In the genomic region with DNA sequence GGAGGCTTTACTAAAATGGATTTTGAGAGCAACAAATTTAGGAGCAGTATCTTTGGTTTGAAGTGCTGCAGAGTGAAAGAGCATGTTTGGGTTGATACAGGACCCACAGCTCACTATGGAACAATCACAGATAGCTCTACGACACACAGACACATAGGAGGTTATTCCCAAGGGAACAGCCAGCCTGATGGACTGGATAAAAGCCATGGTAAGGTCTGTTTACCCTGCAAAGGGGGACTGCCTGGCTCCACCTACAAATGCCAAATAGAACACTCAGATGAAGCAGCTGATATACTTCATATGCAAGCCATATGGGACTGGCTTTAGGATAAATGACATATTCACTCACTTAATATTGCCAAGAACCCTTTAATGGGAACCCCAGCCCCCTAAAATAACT, we compare ENCODE assay signal across 10 cellular contexts.
A peak's percentile ranks its signal among the peaks of the same experiment; 100 is the strongest.
DNase-seq lines count a peak whose midpoint lies in the region; ATAC-seq and TF ChIP-seq lines count a peak whose summit lies in the region.
"Had no signal": no experiment of that assay in that cellular context is flagged by ENCODE, and none has a peak within 500 bp of the region (broad histone marks: within the 10 kb centered on the region; RNA-seq: fewer than 3 reads in every experiment).

No MANE protein-coding gene starts in this region.

- no peak for DNase-seq in CD4-positive, CD25-positive, alpha-beta regulatory T cell
- DNase-seq in NCI-H526 (lab: John Stamatoyannopoulos, UW) (peak; percentile 25 to 48), fibroblast of lung (ENCODE audit: low read depth in 2 of 2) (no peak), H4 (ENCODE audit: low spot score) (no peak), esophagus muscularis mucosa (ENCODE audit: extremely low spot score) (no peak), UCSD-AML1 (lab: John Stamatoyannopoulos, UW; ENCODE audit: unreplicated experiment) (no peak), smooth muscle cell (lab: John Stamatoyannopoulos, UW; ENCODE audit: unreplicated experiment) (no peak)
- DNase-seq: NCI-H748 treated with DMSO at 0.1 percent for 48 hours had no signal

- no peak for TF ChIP-seq EP300 in esophagus muscularis mucosa (IDR thresholded peaks at IDR 0.05)

- TF ChIP-seq CTCF in fibroblast of lung (conservative IDR thresholded peaks at IDR 0.05 in 1 of 2, IDR thresholded peaks at IDR 0.05 in 1 of 2; ENCODE audit: low read depth in 1 of 2, low read length in 2 of 2), result no peak
- no peak for TF ChIP-seq CTCF in esophagus muscularis mucosa (IDR thresholded peaks at IDR 0.05)
- TF ChIP-seq CTCF in smooth muscle cell (IDR thresholded peaks at IDR 0.05; ENCODE audit: borderline replicate concordance, insufficient read depth, poor library complexity, severe bottlenecking), result no peak

- peaks cover 9% of the 10 kb centered on the region for H3K4me1 ChIP-seq in CD4-positive, CD25-positive, alpha-beta regulatory T cell (ENCODE audit: control insufficient read depth, insufficient read depth, low read length, poor library complexity, severe bottlenecking)
- peaks cover 3% of the 10 kb centered on the region for H3K4me1 ChIP-seq in fibroblast of lung (ENCODE audit: control insufficient read depth, extremely low read depth, insufficient read depth, low read length)
- no peaks in the 10 kb centered on the region for H3K4me1 ChIP-seq in esophagus muscularis mucosa
- H3K4me1 ChIP-seq in smooth muscle cell (ENCODE audit: low read depth), result no peaks in the 10 kb centered on the region

- peak overlapping the region; percentile 29 for H2AFZ ChIP-seq in fibroblast of lung (ENCODE audit: low read length)
- H2AFZ ChIP-seq in smooth muscle cell (ENCODE audit: low read depth), result no peak overlapping the region

- peak overlapping the region; percentile 58 for H3K4me3 ChIP-seq in CD4-positive, CD25-positive, alpha-beta regulatory T cell (ENCODE audit: low read depth, low read length)
- H3K4me3 ChIP-seq in fibroblast of lung (replicated peaks in 1 of 4; ENCODE audit: control extremely low read depth in 1 of 4, insufficient read depth in 1 of 4, low read depth in 3 of 4, low read length in 4 of 4), result no peak overlapping the region
- H3K4me3 ChIP-seq in esophagus muscularis mucosa, result no peak overlapping the region
- no peak overlapping the region for H3K4me3 ChIP-seq in smooth muscle cell

- H3K79me2 ChIP-seq in fibroblast of lung (ENCODE audit: control insufficient read depth, insufficient read depth, low read length), result no peaks in the 10 kb centered on the region
- no peaks in the 10 kb centered on the region for H3K79me2 ChIP-seq in smooth muscle cell (ENCODE audit: low read depth)

- WGBS in esophagus muscularis mucosa, result no CpG with 5 or more reads among the region's 1 CpG
- WGBS in smooth muscle cell (ENCODE audit: low lambda C conversion rate), result 81% methylated on average over 1 of the region's 1 CpG

- peak overlapping the region; percentile 32 for H3K4me2 ChIP-seq in fibroblast of lung (ENCODE audit: extremely low read depth, insufficient read depth, low read length)
- H3K4me2 ChIP-seq in smooth muscle cell, result no peak overlapping the region

- H3K36me3 ChIP-seq in CD4-positive, CD25-positive, alpha-beta regulatory T cell (ENCODE audit: control insufficient read depth, insufficient read depth, low read length), result no peaks in the 10 kb centered on the region
- no peaks in the 10 kb centered on the region for H3K36me3 ChIP-seq in fibroblast of lung (ENCODE audit: control insufficient read depth, insufficient read depth, low read length)
- no peaks in the 10 kb centered on the region for H3K36me3 ChIP-seq in esophagus muscularis mucosa
- no peaks in the 10 kb centered on the region for H3K36me3 ChIP-seq in smooth muscle cell (ENCODE audit: low read depth)

- intact Hi-C loops in esophagus muscularis mucosa (cut with DNase I), result no loop called here

- ATAC-seq in CD4-positive, CD25-positive, alpha-beta regulatory T cell (ENCODE audit: low read depth in 2 of 2), result no peak
- ATAC-seq in GM19351 (IDR thresholded peaks at IDR 0.05; ENCODE audit: unreplicated experiment), result peak; percentile 30

- H3F3A ChIP-seq in smooth muscle cell (ENCODE audit: low read depth), result no peaks in the 10 kb centered on the region

- no peaks in the 10 kb centered on the region for H3K27me3 ChIP-seq in CD4-positive, CD25-positive, alpha-beta regulatory T cell (ENCODE audit: control insufficient read depth, insufficient read depth, low read length)
- H3K27me3 ChIP-seq in fibroblast of lung (ENCODE audit: control insufficient read depth, insufficient read depth, low read length) (no peaks in the 10 kb centered on the region), esophagus muscularis mucosa (no peaks in the 10 kb centered on the region), smooth muscle cell (ENCODE audit: low read depth) (no peaks in the 10 kb centered on the region)

- no peak overlapping the region for H3K4me3 Mint-ChIP-seq in CD4-positive, CD25-positive, alpha-beta regulatory T cell
- H3K4me3 Mint-ChIP-seq: neural crest cell had no signal

- no peaks in the 10 kb centered on the region for H3K36me3 Mint-ChIP-seq in CD4-positive, CD25-positive, alpha-beta regulatory T cell

- H3K9me3 ChIP-seq in CD4-positive, CD25-positive, alpha-beta regulatory T cell (ENCODE audit: control insufficient read depth in 2 of 2, low read length in 2 of 2), result no peaks in the 10 kb centered on the region
- H3K9me3 ChIP-seq in fibroblast of lung (ENCODE audit: control insufficient read depth, insufficient read depth, low read depth, low read length) (no peaks in the 10 kb centered on the region), esophagus muscularis mucosa (no peaks in the 10 kb centered on the region), smooth muscle cell (replicated peaks; ENCODE audit: low read depth) (no peaks in the 10 kb centered on the region)

- peak overlapping the region; percentile 56 for H3K27ac ChIP-seq in CD4-positive, CD25-positive, alpha-beta regulatory T cell (ENCODE audit: insufficient read depth, low read length, poor library complexity, severe bottlenecking)
- H3K27ac ChIP-seq in fibroblast of lung (ENCODE audit: insufficient read depth, low read length) (no peak overlapping the region), esophagus muscularis mucosa (replicated peaks in 1 of 4) (no peak overlapping the region), smooth muscle cell (ENCODE audit: low read depth) (no peak overlapping the region)

- H4K20me1 ChIP-seq in fibroblast of lung (ENCODE audit: control insufficient read depth, extremely low read depth, insufficient read depth, low read length) (no peaks in the 10 kb centered on the region), smooth muscle cell (ENCODE audit: low read depth) (no peaks in the 10 kb centered on the region)

- H3K27ac Mint-ChIP-seq in CD4-positive, CD25-positive, alpha-beta regulatory T cell, result peak overlapping the region; percentile 71 to 96 (median 88)

- peaks cover 5 to 9% (median 6%) of the 10 kb centered on the region in 4 donors for H3K4me1 Mint-ChIP-seq in CD4-positive, CD25-positive, alpha-beta regulatory T cell

- H3K9me3 Mint-ChIP-seq in CD4-positive, CD25-positive, alpha-beta regulatory T cell, result peaks cover 0 to 4% (median 0%) of the 10 kb centered on the region in 7 donors
- H3K9me3 Mint-ChIP-seq: neural crest cell had no signal

- TF ChIP-seq POLR2A in esophagus muscularis mucosa (IDR thresholded peaks at IDR 0.05; ENCODE audit: low read depth), result no peak

- no peaks in the 10 kb centered on the region for H3K27me3 Mint-ChIP-seq in CD4-positive, CD25-positive, alpha-beta regulatory T cell

- no peak overlapping the region for H3K9ac ChIP-seq in fibroblast of lung (ENCODE audit: insufficient read depth, low read length)
- H3K9ac ChIP-seq in smooth muscle cell (ENCODE audit: low read depth), result no peak overlapping the region

Comparison
In these comparisons a context has a peak if more than half of its experiments do, and no peak if none do; other contexts are left out.
1. DNase-seq: peak in NCI-H526 (2 of 2); none in CD4-positive, CD25-positive, alpha-beta regulatory T cell (0 of 3), fibroblast of lung (0 of 2), H4 (single experiment), esophagus muscularis mucosa (single experiment), UCSD-AML1 (single experiment) and smooth muscle cell (single experiment).